ENCODE assay signal across 8 cellular contexts in the genomic region with DNA sequence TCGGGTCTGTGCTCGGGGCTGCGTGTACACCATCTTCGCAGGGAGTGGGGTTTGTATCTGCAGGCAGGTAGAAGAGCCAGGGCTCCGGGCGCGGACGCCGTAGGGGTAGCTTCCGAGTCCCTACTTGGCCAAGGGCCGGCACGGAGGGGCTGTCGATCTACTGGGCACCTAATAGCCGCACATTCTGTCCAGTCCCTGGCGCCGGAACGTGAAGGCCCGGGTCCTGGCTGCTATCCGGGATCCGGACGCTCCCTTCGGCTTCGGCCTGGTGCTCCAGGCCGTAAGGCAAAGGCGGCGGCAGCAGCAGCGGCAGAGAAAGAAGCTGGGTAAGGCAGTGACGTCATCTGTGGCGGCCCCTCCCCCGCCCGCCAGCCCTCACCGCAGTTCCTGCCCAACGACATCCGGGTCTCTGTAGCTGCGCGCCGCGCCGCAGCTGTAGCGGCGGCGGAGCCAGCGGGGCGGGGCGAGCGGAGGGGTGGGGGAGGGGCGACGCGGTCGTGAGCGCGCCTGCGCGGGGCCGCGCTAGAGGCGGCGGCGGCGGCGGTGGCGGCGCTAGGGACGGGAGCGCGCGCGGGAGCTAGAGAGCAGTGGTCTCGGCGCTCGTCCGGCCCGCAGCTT. TPM values are rescaled to one million over a fixed set of nuclear protein-coding genes. Genes with fewer than 3 reads are reported as not detected.
DNase-seq lines count a peak whose midpoint lies in the region; ATAC-seq and TF ChIP-seq lines count a peak whose summit lies in the region.

Gene PPM1A, plus strand, starts transcription at position 525 of the 618 bp plus-strand sequence. CDS start 33,483 bp downstream, outside the sequence.

- no peak for TF ChIP-seq CTCF in PC-9 (conservative IDR thresholded peaks at IDR 0.05)

- peak; percentile 93 for TF ChIP-seq POLR2A in erythroblast (IDR thresholded peaks at IDR 0.05; ENCODE audit: low read length)

- POLR2A ChIA-PET in PC-9 (lab: Charles Lee; ENCODE audit: unreplicated experiment): interaction anchor here (0.5 to 1.1 kb wide), 11 partner anchors 17 to 1314 kb away, joined by 3 to 13 read pairs (median 4); partner anchors contain the start of gene PCNX4

- H3K36me3 ChIP-seq in PC-9 (ENCODE audit: low read depth): no peaks in the 10 kb centered on the region; the same call in 1 of the 2 replicates
- H3K36me3 ChIP-seq in mucosa of rectum (ENCODE audit: control insufficient read depth in 2 of 2, insufficient read depth in 2 of 2, low read length in 2 of 2): no peaks in the 10 kb centered on the region

- BruUV-seq in PC-9 (replicated peaks; lab: Mats Ljungman, UMichigan): no TSS peak

- no peaks in the 10 kb centered on the region for H3K9me3 ChIP-seq in PC-9 (ENCODE audit: insufficient read depth, low read depth)
- no peaks in the 10 kb centered on the region for H3K9me3 ChIP-seq in mucosa of rectum (ENCODE audit: control insufficient read depth in 2 of 2, low read length in 2 of 2)

- peak within 1 kb of the TSS; percentile 99 to 100 for H3K9ac ChIP-seq in mucosa of rectum (ENCODE audit: low read depth in 1 of 2, low read length in 2 of 2)

- H3K4me3 ChIP-seq in PC-9 (peak within 1 kb of the TSS; percentile 63), mucosa of rectum (ENCODE audit: low read length in 2 of 2) (peak within 1 kb of the TSS; percentile 93 to 97)

- no peak; the same call in 1 of the 2 replicates for TF ChIP-seq RAD21 in Ishikawa (IDR thresholded peaks at IDR 0.05; ENCODE audit: low read depth)

- H3K27me3 ChIP-seq in PC-9 (ENCODE audit: insufficient read depth, low read depth) (no peaks in the 10 kb centered on the region), mucosa of rectum (ENCODE audit: control insufficient read depth in 2 of 2, insufficient read depth in 2 of 2, low read length in 2 of 2) (no peaks in the 10 kb centered on the region)

- H3F3A ChIP-seq in PC-9 (ENCODE audit: insufficient read depth, low read depth): peaks cover 7% of the 10 kb centered on the region; the same call in 1 of the 2 replicates

- DNase-seq in DMS153 (lab: John Stamatoyannopoulos, UW) (peak; percentile 87), PC-9 (peak; percentile 88 to 95), erythroblast (lab: John Stamatoyannopoulos, UW) (peak; percentile 97 to 99)
- peak; percentile 97 for DNase-seq in activated T-cell treated with anti-CD3 and anti-CD28 coated beads, Interleukin-2, amount 50 U/mL, for 1 hour
- DNase-seq in stimulated activated CD8-positive, alpha-beta memory T cell treated with anti-CD3 and anti-CD28 coated beads, Interleukin-4, amount 100 ng/mL, for 4 hours (ENCODE audit: low read depth in 2 of 2, low spot score in 1 of 2): peak; percentile 83 to 93

- H3K79me2 ChIP-seq in PC-9 (ENCODE audit: low read depth): peaks cover 40% of the 10 kb centered on the region

- CTCF ChIA-PET in PC-9 (lab: Charles Lee): interaction anchor here (0.5 to 1.1 kb wide), 5 partner anchors 24 to 377 kb away, joined by 3 to 12 read pairs (median 5); no protein-coding TSS in a partner anchor

- intact Hi-C loops in PC-9 (cut with micrococcal nuclease; ENCODE audit: unreplicated experiment): loop anchor here (1.0 to 5.0 kb wide), 4 partner anchors 26 to 157 kb away; no protein-coding TSS in a partner anchor

- peak; percentile 67 for ATAC-seq in GM21619 (IDR thresholded peaks at IDR 0.05; ENCODE audit: unreplicated experiment)

- H3K9me2 ChIP-seq in PC-9 (ENCODE audit: insufficient read depth): no peaks in the 10 kb centered on the region

- H4K20me1 ChIP-seq in PC-9 (ENCODE audit: insufficient read depth): peaks cover 14% of the 10 kb centered on the region; the same call in 1 of the 2 replicates

- peak within 1 kb of the TSS; percentile 91 for H3K4me2 ChIP-seq in PC-9

- H2AFZ ChIP-seq in PC-9: peak within 1 kb of the TSS; percentile 79

- H3K4me1 ChIP-seq in PC-9 (replicated peaks; ENCODE audit: insufficient read depth): peaks cover 24% of the 10 kb centered on the region
- peaks cover 18 to 40% of the 10 kb centered on the region in 2 donors for H3K4me1 ChIP-seq in mucosa of rectum (ENCODE audit: control insufficient read depth in 2 of 2, insufficient read depth in 2 of 2, low read length in 2 of 2)

- peak within 1 kb of the TSS; percentile 89 for H3K27ac ChIP-seq in PC-9
- peak within 1 kb of the TSS; percentile 100 for H3K27ac ChIP-seq in mucosa of rectum (ENCODE audit: low read depth in 2 of 2, low read length in 2 of 2)

- TF ChIP-seq EP300 in Ishikawa (IDR thresholded peaks at IDR 0.05; ENCODE audit: borderline replicate concordance): no peak

TF ChIP-seq in Ishikawa, 13 proteins besides CTCF, POLR2A, EP300 and RAD21:
- TF ChIP-seq TCF12 (IDR thresholded peaks at IDR 0.05; ENCODE audit: low read depth) (peak; percentile 65; the same call in 1 of the 2 replicates), FOXM1 (IDR thresholded peaks at IDR 0.05; ENCODE audit: borderline replicate concordance, low read depth) (0 out of 2 replicates have a peak, but pooled peaks have one; percentile 18), YY1 (IDR thresholded peaks at IDR 0.05; ENCODE audit: low read depth) (no peak), CREB1 (IDR thresholded peaks at IDR 0.05; ENCODE audit: low read depth) (peak; percentile 59; the same call in 1 of the 2 replicates), USF1 (IDR thresholded peaks at IDR 0.05) (peak; percentile 22; the same call in 1 of the 2 replicates), EGR1 (IDR thresholded peaks at IDR 0.05) (no peak), TEAD4 (IDR thresholded peaks at IDR 0.05) (0 out of 2 replicates have a peak, but pooled peaks have one; percentile 29), TAF1 (IDR thresholded peaks at IDR 0.05; ENCODE audit: low read depth) (peak; percentile 67)
- TF ChIP-seq, protein P1, sequence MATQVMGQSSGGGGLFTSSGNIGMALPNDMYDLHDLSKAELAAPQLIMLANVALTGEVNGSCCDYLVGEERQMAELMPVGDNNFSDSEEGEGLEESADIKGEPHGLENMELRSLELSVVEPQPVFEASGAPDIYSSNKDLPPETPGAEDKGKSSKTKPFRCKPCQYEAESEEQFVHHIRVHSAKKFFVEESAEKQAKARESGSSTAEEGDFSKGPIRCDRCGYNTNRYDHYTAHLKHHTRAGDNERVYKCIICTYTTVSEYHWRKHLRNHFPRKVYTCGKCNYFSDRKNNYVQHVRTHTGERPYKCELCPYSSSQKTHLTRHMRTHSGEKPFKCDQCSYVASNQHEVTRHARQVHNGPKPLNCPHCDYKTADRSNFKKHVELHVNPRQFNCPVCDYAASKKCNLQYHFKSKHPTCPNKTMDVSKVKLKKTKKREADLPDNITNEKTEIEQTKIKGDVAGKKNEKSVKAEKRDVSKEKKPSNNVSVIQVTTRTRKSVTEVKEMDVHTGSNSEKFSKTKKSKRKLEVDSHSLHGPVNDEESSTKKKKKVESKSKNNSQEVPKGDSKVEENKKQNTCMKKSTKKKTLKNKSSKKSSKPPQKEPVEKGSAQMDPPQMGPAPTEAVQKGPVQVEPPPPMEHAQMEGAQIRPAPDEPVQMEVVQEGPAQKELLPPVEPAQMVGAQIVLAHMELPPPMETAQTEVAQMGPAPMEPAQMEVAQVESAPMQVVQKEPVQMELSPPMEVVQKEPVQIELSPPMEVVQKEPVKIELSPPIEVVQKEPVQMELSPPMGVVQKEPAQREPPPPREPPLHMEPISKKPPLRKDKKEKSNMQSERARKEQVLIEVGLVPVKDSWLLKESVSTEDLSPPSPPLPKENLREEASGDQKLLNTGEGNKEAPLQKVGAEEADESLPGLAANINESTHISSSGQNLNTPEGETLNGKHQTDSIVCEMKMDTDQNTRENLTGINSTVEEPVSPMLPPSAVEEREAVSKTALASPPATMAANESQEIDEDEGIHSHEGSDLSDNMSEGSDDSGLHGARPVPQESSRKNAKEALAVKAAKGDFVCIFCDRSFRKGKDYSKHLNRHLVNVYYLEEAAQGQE (IDR thresholded peaks at IDR 0.05; ENCODE audit: low read depth): no peak

RNA-seq across cellular contexts. Expression of gene PPM1A, which starts in this region (rescaled TPM):
- 60.9 and 62.2 TPM in 2 replicates for total RNA-seq in PC-9 (2021)

Comparison
In these comparisons a context has a peak if more than half of its experiments do, and no peak if none do; other contexts are left out.
1. Peak in every context shown above with its lines: DNase-seq, ATAC-seq, H3K4me3 ChIP-seq and H3K27ac ChIP-seq.